Comparison of ENCODE assay signal across 10 cellular contexts in the genomic region with DNA sequence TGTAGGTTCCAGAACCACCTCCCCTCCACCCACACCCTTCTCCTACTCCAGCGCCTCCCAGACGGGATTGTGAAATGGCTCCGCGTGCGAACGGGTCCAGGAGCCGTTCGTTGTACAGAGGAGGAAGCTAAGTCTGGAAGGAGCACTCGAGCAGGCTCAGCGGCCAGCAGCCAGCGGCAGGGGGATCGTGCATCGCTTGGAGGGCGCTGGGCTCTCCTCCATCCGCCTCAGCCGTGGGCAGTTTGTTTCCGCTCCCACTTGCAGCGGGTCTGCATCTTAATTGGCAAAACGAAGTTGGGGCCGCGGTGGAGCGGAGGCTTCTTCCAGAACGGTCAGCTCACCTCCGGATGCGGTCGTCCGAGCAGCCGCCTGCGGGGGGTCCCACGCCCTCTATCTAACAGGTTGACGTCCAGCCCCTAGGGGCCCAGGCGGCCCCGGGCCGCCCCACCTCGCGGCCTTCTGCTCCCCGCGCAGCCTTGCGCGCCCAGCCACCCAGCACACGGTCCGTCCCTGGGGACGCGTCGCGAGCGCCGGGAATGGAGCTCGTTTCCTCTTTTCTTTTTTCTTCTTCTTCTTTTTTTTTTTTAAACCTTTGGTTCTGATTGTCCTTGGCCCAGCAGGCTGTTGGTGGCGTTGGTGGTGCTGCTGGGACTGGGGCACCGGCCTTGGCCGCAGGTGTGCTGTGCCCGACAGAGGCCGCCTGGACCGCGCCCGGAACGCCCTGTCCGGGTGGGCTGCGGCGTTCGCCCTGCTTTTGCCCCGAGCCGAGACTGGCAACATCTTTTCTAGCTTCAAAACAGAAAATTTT. TPM values are rescaled to one million over a fixed set of nuclear protein-coding genes. Genes with fewer than 3 reads are reported as not detected.
A peak's percentile ranks its signal among the peaks of the same experiment; 100 is the strongest.
DNase-seq lines count a peak whose midpoint lies in the region; ATAC-seq and TF ChIP-seq lines count a peak whose summit lies in the region.
"Had no signal": no experiment of that assay in that cellular context is flagged by ENCODE, and none has a peak within 500 bp of the region (broad histone marks: within the 10 kb centered on the region; RNA-seq: fewer than 3 reads in every experiment).

No MANE protein-coding gene starts in this region.

- no peaks in the 10 kb centered on the region for H3K36me3 ChIP-seq in hepatocyte (replicated peaks; ENCODE audit: insufficient read depth, low read depth)

- no peaks in the 10 kb centered on the region for H4K20me1 ChIP-seq in hepatocyte (ENCODE audit: insufficient read depth, poor library complexity, severe bottlenecking)

- peak overlapping the region; percentile 71 for H3K4me3 Mint-ChIP-seq in activated CD4-positive, alpha-beta T cell treated with anti-CD3 and anti-CD28 coated beads, Interleukin-2, amount 10 ng/mL, durations not matched to agents 24 days and 14 days
- H3K4me3 Mint-ChIP-seq in stimulated activated naive B cell treated with anti-CD40 and anti-IgM and Interleukin-4, amounts not matched to agents 10 μg/mL and 1 μg/mL and 100 μg/mL, for 72 hours = peak overlapping the region; percentile 82 to 84

- peaks cover 77% of the 10 kb centered on the region for H3K27me3 ChIP-seq in hepatocyte

- peak; percentile 74 to 76 for ATAC-seq in stimulated activated naive B cell treated with anti-CD40 and anti-IgM and Interleukin-4, amounts not matched to agents 10 μg/mL and 1 μg/mL and 100 μg/mL, for 72 hours (replicated peaks)

- peak; percentile 68 for DNase-seq in activated CD4-positive, alpha-beta T cell treated with anti-CD3 and anti-CD28 coated beads, Interleukin-2, amount 10 ng/mL, durations not matched to agents 24 days and 14 days
- DNase-seq in activated CD4-positive, alpha-beta T cell treated with anti-CD3 and anti-CD28 coated beads for 4 hours = no peak
- DNase-seq in UCSD-AML1 (lab: John Stamatoyannopoulos, UW; ENCODE audit: unreplicated experiment) (peak; percentile 26), hepatocyte (ENCODE audit: low spot score) (peak; percentile 64), NCI-H510A (lab: John Stamatoyannopoulos, UW) (no peak), ureter (ENCODE audit: low spot score) (no peak), cerebellar cortex (ENCODE audit: low spot score) (no peak)
- DNase-seq in stimulated activated naive B cell treated with anti-CD40 and anti-IgM and Interleukin-4, amounts not matched to agents 10 μg/mL and 1 μg/mL and 100 μg/mL, for 72 hours = peak; percentile 44
- DNase-seq: C1 segment of cervical spinal cord had no signal

- no peaks in the 10 kb centered on the region for H3K36me3 Mint-ChIP-seq in activated CD4-positive, alpha-beta T cell treated with anti-CD3 and anti-CD28 coated beads, Interleukin-2, amount 10 ng/mL, durations not matched to agents 24 days and 14 days (ENCODE audit: low read depth)
- peaks cover 1 to 4% of the 10 kb centered on the region in 2 donors for H3K36me3 Mint-ChIP-seq in stimulated activated naive B cell treated with anti-CD40 and anti-IgM and Interleukin-4, amounts not matched to agents 10 μg/mL and 1 μg/mL and 100 μg/mL, for 72 hours

- peak overlapping the region; percentile 0 for H2AFZ ChIP-seq in hepatocyte

- H3K27ac Mint-ChIP-seq in activated CD4-positive, alpha-beta T cell treated with anti-CD3 and anti-CD28 coated beads, Interleukin-2, amount 10 ng/mL, durations not matched to agents 24 days and 14 days = no peak overlapping the region
- peak overlapping the region; percentile 4 for H3K27ac Mint-ChIP-seq in stimulated activated naive B cell treated with anti-CD40 and anti-IgM and Interleukin-4, amounts not matched to agents 10 μg/mL and 1 μg/mL and 100 μg/mL, for 72 hours

- no peaks in the 10 kb centered on the region for H3K79me2 ChIP-seq in hepatocyte

- H3K9me3 Mint-ChIP-seq in activated CD4-positive, alpha-beta T cell treated with anti-CD3 and anti-CD28 coated beads, Interleukin-2, amount 10 ng/mL, durations not matched to agents 24 days and 14 days = no peaks in the 10 kb centered on the region
- H3K9me3 Mint-ChIP-seq in stimulated activated naive B cell treated with anti-CD40 and anti-IgM and Interleukin-4, amounts not matched to agents 10 μg/mL and 1 μg/mL and 100 μg/mL, for 72 hours = no peaks in the 10 kb centered on the region

- no peak overlapping the region for H3K4me3 ChIP-seq in hepatocyte

- no peak overlapping the region for H3K27ac ChIP-seq in hepatocyte

- H3K4me1 ChIP-seq in hepatocyte (ENCODE audit: insufficient read depth) = peaks cover 13% of the 10 kb centered on the region

- no peaks in the 10 kb centered on the region for H3K9me2 ChIP-seq in hepatocyte (replicated peaks; ENCODE audit: insufficient read depth)

- intact Hi-C loops in activated CD4-positive, alpha-beta T cell treated with anti-CD3 and anti-CD28 coated beads, Interleukin-2, amount 10 ng/mL, durations not matched to agents 24 days and 14 days (cut with micrococcal nuclease) = no loop called here

- WGBS in hepatocyte (ENCODE audit: low lambda C conversion rate, missing lambda C conversion rate) = 4% methylated on average over 59 of the region's 64 CpGs

- H3K9me3 ChIP-seq in hepatocyte (ENCODE audit: low read depth) = no peaks in the 10 kb centered on the region

- H3K27me3 Mint-ChIP-seq in activated CD4-positive, alpha-beta T cell treated with anti-CD3 and anti-CD28 coated beads, Interleukin-2, amount 10 ng/mL, durations not matched to agents 24 days and 14 days = peaks cover 65% of the 10 kb centered on the region
- H3K27me3 Mint-ChIP-seq in stimulated activated naive B cell treated with anti-CD40 and anti-IgM and Interleukin-4, amounts not matched to agents 10 μg/mL and 1 μg/mL and 100 μg/mL, for 72 hours = peaks cover 67 to 88% of the 10 kb centered on the region in 2 donors

- TF ChIP-seq CTCF in hepatocyte (IDR thresholded peaks at IDR 0.05; ENCODE audit: poor library complexity) = no peak

- H3K4me1 Mint-ChIP-seq in activated CD4-positive, alpha-beta T cell treated with anti-CD3 and anti-CD28 coated beads, Interleukin-2, amount 10 ng/mL, durations not matched to agents 24 days and 14 days = peaks cover 32% of the 10 kb centered on the region
- peaks cover 36 to 61% of the 10 kb centered on the region in 2 donors for H3K4me1 Mint-ChIP-seq in stimulated activated naive B cell treated with anti-CD40 and anti-IgM and Interleukin-4, amounts not matched to agents 10 μg/mL and 1 μg/mL and 100 μg/mL, for 72 hours

- H3K4me2 ChIP-seq in hepatocyte = peak overlapping the region; percentile 76

RNA-seq across cellular contexts. Expression of gene BARX1, which starts 3.9 kb away (rescaled TPM):
- 0.50 and 0.61 TPM in 2 replicates for total RNA-seq in activated CD4-positive, alpha-beta T cell treated with anti-CD3 and anti-CD28 coated beads, Interleukin-2, amount 10 ng/mL, durations not matched to agents 24 days and 14 days
- total RNA-seq in hepatocyte = 0.20 and 0.50 TPM in 2 replicates
- polyA plus RNA-seq in hepatocyte = 0.47 TPM in 1 of 2 replicates, not detected in the other
- not detected for total RNA-seq in ureter
- total RNA-seq: kidney epithelial cell had no signal

Comparison
In these comparisons a context has a peak if more than half of its experiments do, and no peak if none do; other contexts are left out.
1. DNase-seq: peak in activated CD4-positive, alpha-beta T cell treated with anti-CD3 and anti-CD28 coated beads, Interleukin-2, amount 10 ng/mL, durations not matched to agents 24 days and 14 days (single experiment), UCSD-AML1 (single experiment), hepatocyte (single experiment) and stimulated activated naive B cell treated with anti-CD40 and anti-IgM and Interleukin-4, amounts not matched to agents 10 μg/mL and 1 μg/mL and 100 μg/mL, for 72 hours (single experiment); none in activated CD4-positive, alpha-beta T cell treated with anti-CD3 and anti-CD28 coated beads for 4 hours (0 of 2), NCI-H510A (single experiment), ureter (single experiment) and cerebellar cortex (single experiment).